2 cellular contexts compared by ENCODE assay signal in the genomic region with DNA sequence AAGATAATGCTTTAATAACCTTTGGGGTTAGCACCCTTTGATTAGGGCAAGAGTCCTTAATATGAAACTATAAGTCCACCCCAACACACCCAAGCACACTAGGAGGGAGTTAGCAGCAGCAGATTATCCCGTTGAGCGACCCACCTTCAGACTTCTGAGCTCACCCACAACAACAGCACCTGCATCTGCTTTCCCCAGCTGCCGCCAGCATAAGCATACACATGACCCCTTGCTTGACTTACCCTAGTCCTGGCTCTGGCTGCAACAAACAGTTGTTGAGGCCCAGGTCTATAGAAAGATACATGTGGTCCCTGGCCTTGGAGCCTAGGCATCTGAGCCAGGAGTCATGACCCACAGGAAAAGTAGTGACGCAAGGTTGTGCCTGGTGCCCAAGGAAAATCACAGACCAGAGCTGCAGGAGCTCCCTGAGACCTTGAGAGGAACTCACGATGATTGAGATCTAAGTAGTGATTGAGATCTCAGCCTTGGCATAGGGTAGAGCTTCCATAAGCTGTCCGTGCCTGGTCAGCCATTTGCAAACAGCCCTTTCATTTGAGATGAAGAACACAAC.
TF ChIP-seq lines count a peak whose summit lies in the region.

No MANE protein-coding gene starts in this region.

TF ChIP-seq in GM23338, 12 proteins besides CTCF, POLR2A, EP300 and RAD21:
- TF ChIP-seq JUNB (IDR thresholded peaks at IDR 0.05; ENCODE audit: unreplicated experiment) (no peak), ZNF114 (CRISPR knock-in tag; IDR thresholded peaks at IDR 0.05) (no peak), EZH2 (IDR thresholded peaks at IDR 0.05; ENCODE audit: low read depth, unreplicated experiment) (no peak), ZNF331 (CRISPR knock-in tag; IDR thresholded peaks at IDR 0.05; ENCODE audit: low read depth) (no peak)

TF ChIP-seq in H1, 55 proteins besides CTCF, POLR2A, EP300 and RAD21:
- TF ChIP-seq RBBP5 (IDR thresholded peaks at IDR 0.05; ENCODE audit: borderline replicate concordance, low read depth, low read length) (no peak), JUND (IDR thresholded peaks at IDR 0.05; ENCODE audit: low read length) (no peak), HDAC6 (IDR thresholded peaks at IDR 0.05; ENCODE audit: low read depth, low read length) (no peak), POU5F1 (IDR thresholded peaks at IDR 0.05; ENCODE audit: low read depth, low read length) (no peak), POLR2AphosphoS5 (IDR thresholded peaks at IDR 0.05; ENCODE audit: low read depth, low read length) (no peak), RFX5 (IDR thresholded peaks at IDR 0.05; ENCODE audit: borderline replicate concordance, low read depth, low read length) (no peak), YY1 (IDR thresholded peaks at IDR 0.05; ENCODE audit: low read depth, low read length) (no peak), GTF2F1 (IDR thresholded peaks at IDR 0.05; ENCODE audit: borderline replicate concordance, low read depth, low read length) (no peak), CHD2 (IDR thresholded peaks at IDR 0.05; ENCODE audit: low read length) (no peak), SUZ12 (IDR thresholded peaks at IDR 0.05; ENCODE audit: low read length) (no peak), CBX5 (IDR thresholded peaks at IDR 0.05; ENCODE audit: low read depth, low read length) (no peak)
